Comparison of ENCODE assay signal across 12 cellular contexts in the genomic region with DNA sequence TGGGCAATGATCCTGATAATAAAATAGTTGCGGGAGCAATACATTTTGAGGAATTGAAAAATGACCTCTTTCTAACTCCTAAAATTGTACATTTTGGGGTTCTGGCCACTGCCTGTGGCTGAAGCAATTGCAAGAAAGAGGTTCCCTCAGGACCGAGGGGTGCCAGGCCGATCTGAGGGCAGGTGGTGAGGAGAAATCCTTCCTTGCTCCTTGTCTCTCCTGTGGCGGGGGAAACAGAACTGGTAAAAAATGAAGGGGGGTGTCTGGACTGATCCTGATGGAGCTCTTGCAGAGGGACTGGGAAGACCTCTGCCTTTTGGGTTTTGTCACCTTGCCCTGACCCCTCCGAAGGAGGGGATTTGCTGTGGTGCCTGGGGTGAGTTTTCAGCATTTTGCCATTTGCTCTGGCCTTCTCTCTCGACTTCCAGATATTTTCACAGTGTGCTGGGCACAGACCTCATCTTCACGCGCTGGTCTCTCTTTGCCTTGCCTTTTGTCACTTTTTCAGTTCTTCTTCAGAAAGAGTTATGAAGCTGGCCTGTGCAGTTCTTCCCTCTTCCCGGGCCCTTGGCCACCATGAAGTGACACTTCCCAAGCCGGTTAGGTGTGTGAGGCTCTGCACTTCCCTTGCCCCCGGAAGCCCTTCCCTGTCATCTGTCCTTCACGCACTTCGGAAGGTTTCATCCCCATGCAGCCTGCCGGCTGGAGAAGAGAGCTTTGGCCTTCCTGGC. TPM values are rescaled to one million over a fixed set of nuclear protein-coding genes. Genes with fewer than 3 reads are reported as not detected.
A peak's percentile ranks its signal among the peaks of the same experiment; 100 is the strongest.
DNase-seq lines count a peak whose midpoint lies in the region; ATAC-seq and TF ChIP-seq lines count a peak whose summit lies in the region.
"Had no signal": no experiment of that assay in that cellular context is flagged by ENCODE, and none has a peak within 500 bp of the region (broad histone marks: within the 10 kb centered on the region; RNA-seq: fewer than 3 reads in every experiment).

No MANE protein-coding gene starts in this region.

- no peak overlapping the region for H3K27ac Mint-ChIP-seq in activated naive CD8-positive, alpha-beta T cell treated with anti-CD3 and anti-CD28 coated beads, Interleukin-2, amount 50 U/mL, for 24 hours
- H3K27ac Mint-ChIP-seq: CD8-positive, alpha-beta T cell had no signal

- in situ Hi-C loops in GM23248 (cut with MboI) (no loop called here), GM13977 (cut with MboI; ENCODE audit: low pct_unique_long_range_greater_than_20kb, low sequenced_read_pairs, unreplicated experiment) (no loop called here)

- no peak for ATAC-seq in GM21447 (IDR thresholded peaks at IDR 0.05; ENCODE audit: unreplicated experiment)
- ATAC-seq in activated naive CD8-positive, alpha-beta T cell treated with anti-CD3 and anti-CD28 coated beads, Interleukin-2, amount 50 U/mL, for 24 hours = no peak
- ATAC-seq in HG02885 (IDR thresholded peaks at IDR 0.05; ENCODE audit: poor library complexity, unreplicated experiment) = no peak
- ATAC-seq: CD8-positive, alpha-beta T cell; esophagus mucosa had no signal

- no peaks in the 10 kb centered on the region for H4K20me1 ChIP-seq in GM23248 (ENCODE audit: insufficient read depth)

- H3K4me2 ChIP-seq in GM23248 (ENCODE audit: unreplicated experiment) = peak overlapping the region; percentile 100

- peaks cover 79% of the 10 kb centered on the region for H3K4me1 ChIP-seq in GM23248 (ENCODE audit: insufficient read depth)
- peaks cover 15 to 100% (median 95%) of the 10 kb centered on the region in 5 donors for H3K4me1 ChIP-seq in subcutaneous abdominal adipose tissue (ENCODE audit: control insufficient read depth in 5 of 5, insufficient read depth in 5 of 5, low read length in 5 of 5)

- H3K27me3 ChIP-seq in GM23248 (replicated peaks; ENCODE audit: insufficient read depth) (no peaks in the 10 kb centered on the region), subcutaneous abdominal adipose tissue (ENCODE audit: control insufficient read depth in 5 of 5, insufficient read depth in 4 of 5, low read length in 5 of 5) (no peaks in the 10 kb centered on the region)

- peaks cover 45% of the 10 kb centered on the region for H3K27me3 Mint-ChIP-seq in activated naive CD8-positive, alpha-beta T cell treated with anti-CD3 and anti-CD28 coated beads, Interleukin-2, amount 50 U/mL, for 24 hours

- H3K36me3 ChIP-seq in GM23248 (ENCODE audit: low read depth) (no peaks in the 10 kb centered on the region), subcutaneous abdominal adipose tissue (ENCODE audit: control insufficient read depth in 5 of 5, insufficient read depth in 5 of 5, low read length in 5 of 5) (no peaks in the 10 kb centered on the region)

- H3K27ac ChIP-seq in GM23248 (peak overlapping the region; percentile 99), subcutaneous abdominal adipose tissue (ENCODE audit: low read depth, low read length) (peak overlapping the region; percentile 99)

- peaks cover 1% of the 10 kb centered on the region for H3K36me3 Mint-ChIP-seq in activated naive CD8-positive, alpha-beta T cell treated with anti-CD3 and anti-CD28 coated beads, Interleukin-2, amount 50 U/mL, for 24 hours (ENCODE audit: low read depth)
- H3K36me3 Mint-ChIP-seq: CD8-positive, alpha-beta T cell had no signal

- H3K79me2 ChIP-seq in GM23248 (ENCODE audit: insufficient read depth) = peaks cover 100% of the 10 kb centered on the region

- H3F3A ChIP-seq in GM23248 (ENCODE audit: insufficient read depth) = peaks cover 31% of the 10 kb centered on the region

- DNase-seq in GM23248 = peak; percentile 58
- DNase-seq in astrocyte of the hippocampus (ENCODE audit: low read depth, low spot score) = peak; percentile 58
- peak; percentile 45 for DNase-seq in iPS-NIHi7 (ENCODE audit: extremely low spot score)
- no peak for DNase-seq in GM13977 (ENCODE audit: low spot score)
- no peak for DNase-seq in activated naive CD8-positive, alpha-beta T cell treated with anti-CD3 and anti-CD28 coated beads, Interleukin-2, amount 50 U/mL, for 24 hours
- DNase-seq: CD8-positive, alpha-beta T cell; NCI-H1105 treated with DMSO at 0.1 percent for 48 hours; NCI-H774 had no signal

- H3K9ac ChIP-seq in GM23248 (peak overlapping the region; percentile 98), subcutaneous abdominal adipose tissue (ENCODE audit: low read length in 5 of 5) (peak overlapping the region in 4 of 5 donors; percentile 26 to 64 (median 52))

- H3K4me3 Mint-ChIP-seq in activated naive CD8-positive, alpha-beta T cell treated with anti-CD3 and anti-CD28 coated beads, Interleukin-2, amount 50 U/mL, for 24 hours = no peak overlapping the region
- H3K4me3 Mint-ChIP-seq: CD8-positive, alpha-beta T cell had no signal

- TF ChIP-seq CTCF in GM13977 (IDR thresholded peaks at IDR 0.05; ENCODE audit: extremely low read depth, insufficient read depth, missing control alignments) = no peak

- peak overlapping the region; percentile 78 for H3K4me3 ChIP-seq in GM23248
- H3K4me3 ChIP-seq in subcutaneous abdominal adipose tissue (ENCODE audit: low read depth in 1 of 5, low read length in 5 of 5) = peak overlapping the region in 4 of 5 donors; percentile 8 to 48 (median 12)

- no peaks in the 10 kb centered on the region for H3K9me2 ChIP-seq in GM23248 (ENCODE audit: insufficient read depth)

- H3K4me1 Mint-ChIP-seq in activated naive CD8-positive, alpha-beta T cell treated with anti-CD3 and anti-CD28 coated beads, Interleukin-2, amount 50 U/mL, for 24 hours = peaks cover 31% of the 10 kb centered on the region

- 11 to 13% methylated on average over 14 of the region's 14 CpGs for WGBS in GM23248 (ENCODE audit: low coverage in 1 of 2, low lambda C conversion rate in 2 of 2, missing lambda C conversion rate in 2 of 2), 2 experiments

- H3K9me3 ChIP-seq in GM23248 (ENCODE audit: low read depth) (no peaks in the 10 kb centered on the region), subcutaneous abdominal adipose tissue (ENCODE audit: control insufficient read depth in 5 of 5, low read length in 5 of 5) (no peaks in the 10 kb centered on the region)

- H3K9me3 Mint-ChIP-seq in activated naive CD8-positive, alpha-beta T cell treated with anti-CD3 and anti-CD28 coated beads, Interleukin-2, amount 50 U/mL, for 24 hours = no peaks in the 10 kb centered on the region
- H3K9me3 Mint-ChIP-seq: CD8-positive, alpha-beta T cell had no signal

- H2AFZ ChIP-seq in GM23248 = no peak overlapping the region

RNA-seq across cellular contexts. Expression of gene NFIX, which starts 22.2 kb away (rescaled TPM):
- total RNA-seq in GM23248 (2014; rRNA removed; shearing (Covaris generic)) = 71.0 and 81.4 TPM in 2 replicates
- 59.2 and 60.8 TPM in 2 replicates for polyA plus RNA-seq in GM23248 (2016; fragmentation: Nextera tagmentation; extraction: Ambion mirVana)

RNA-seq across cellular contexts. Expression of gene DAND5, which starts 48.1 kb away (rescaled TPM):
- not detected in 2 replicates for total RNA-seq in GM23248 (2014; rRNA removed; shearing (Covaris generic))
- polyA plus RNA-seq in GM23248 (2016; fragmentation: Nextera tagmentation; extraction: Ambion mirVana) = not detected in 2 replicates
- total RNA-seq: CD8-positive, alpha-beta T cell; esophagus mucosa had no signal

Comparison
In these comparisons a context has a peak if more than half of its experiments do, and no peak if none do; other contexts are left out.
1. DNase-seq: peak in GM23248 (single experiment), astrocyte of the hippocampus (single experiment) and iPS-NIHi7 (single experiment); none in GM13977 (single experiment) and activated naive CD8-positive, alpha-beta T cell treated with anti-CD3 and anti-CD28 coated beads, Interleukin-2, amount 50 U/mL, for 24 hours (single experiment).